In genomic region chr7:96708872-96709271, GRCh38 we compare ENCODE assay signal across 1 cellular context.
TF ChIP-seq lines count a peak whose summit lies in the region.

No MANE protein-coding gene starts in this region.

TF ChIP-seq in GM23338, 12 proteins besides CTCF, POLR2A, EP300 and RAD21 (continued from another document):
- TF ChIP-seq ZNF462 (CRISPR knock-in tag; IDR thresholded peaks at IDR 0.05) (no peak), ETS1 (IDR thresholded peaks at IDR 0.05) (no peak), EZH2 (IDR thresholded peaks at IDR 0.05; ENCODE audit: low read depth, unreplicated experiment) (no peak), EZH2phosphoT487 (IDR thresholded peaks at IDR 0.05; ENCODE audit: unreplicated experiment) (no peak), REST (IDR thresholded peaks at IDR 0.05; ENCODE audit: unreplicated experiment) (no peak), STAT1 (IDR thresholded peaks at IDR 0.05; ENCODE audit: unreplicated experiment) (no peak), CREB1 (CRISPR knock-in tag; IDR thresholded peaks at IDR 0.05; ENCODE audit: low read depth) (no peak), POLR2AphosphoS5 (IDR thresholded peaks at IDR 0.05; ENCODE audit: low read depth) (no peak), NANOG (IDR thresholded peaks at IDR 0.05; ENCODE audit: borderline replicate concordance) (no peak), ZNF114 (CRISPR knock-in tag; IDR thresholded peaks at IDR 0.05) (no peak), JUNB (IDR thresholded peaks at IDR 0.05; ENCODE audit: unreplicated experiment) (no peak)
